ENCODE assay signal across 2 cellular contexts in the genomic region with DNA sequence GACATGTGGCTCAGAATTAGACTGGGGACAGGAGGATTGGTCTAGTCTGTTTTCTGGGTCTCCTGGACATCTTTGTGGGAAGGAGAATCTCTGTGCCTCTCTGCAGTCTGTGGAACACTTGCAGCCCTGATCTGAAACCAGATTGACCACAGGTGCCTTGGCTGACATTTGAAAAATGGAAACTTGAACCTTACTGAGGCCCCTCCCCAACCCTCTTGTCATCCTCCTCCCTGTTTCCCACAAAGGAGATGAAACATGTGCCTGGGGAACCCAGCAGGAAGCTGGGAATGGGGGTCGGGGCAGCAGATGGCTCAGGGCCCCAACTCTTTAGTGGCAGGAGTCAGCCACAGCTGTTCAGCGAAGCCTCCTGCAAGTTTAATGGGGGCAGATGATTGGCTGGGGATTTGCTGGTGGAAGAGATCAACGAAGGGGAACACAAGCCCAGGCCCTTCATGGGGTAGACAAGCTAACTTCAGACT.
TF ChIP-seq lines count a peak whose summit lies in the region.

No MANE protein-coding gene starts in this region.

TF ChIP-seq in SK-N-SH treated with all-trans-retinoic acid at 6 μM for 48 hours, 23 proteins besides CTCF, POLR2A, EP300 and RAD21 (continued from another document):
- TF ChIP-seq ZNF8 (CRISPR knock-in tag; IDR thresholded peaks at IDR 0.05) (no peak), ARNTL (CRISPR knock-in tag; IDR thresholded peaks at IDR 0.05; ENCODE audit: borderline replicate concordance, low read depth) (no peak)

TF ChIP-seq in SK-N-SH, 30 proteins besides CTCF, POLR2A, EP300 and RAD21 (continued from another document):
- no peak for TF ChIP-seq PBX3 (IDR thresholded peaks at IDR 0.05)
- TF ChIP-seq FOSL2 (IDR thresholded peaks at IDR 0.05; ENCODE audit: borderline replicate concordance, low read depth): no peak
- TF ChIP-seq TEAD4 (IDR thresholded peaks at IDR 0.05; ENCODE audit: borderline replicate concordance, insufficient read depth): no peak
- no peak for TF ChIP-seq MXI1 (IDR thresholded peaks at IDR 0.05; ENCODE audit: low read depth, low read length)
- no peak for TF ChIP-seq SMC3 (IDR thresholded peaks at IDR 0.05; ENCODE audit: low read depth, low read length)
- no peak for TF ChIP-seq RFX5 (IDR thresholded peaks at IDR 0.05; ENCODE audit: low read length)
- TF ChIP-seq JUND (IDR thresholded peaks at IDR 0.05): no peak
- no peak for TF ChIP-seq TAF1 (IDR thresholded peaks at IDR 0.05; ENCODE audit: borderline replicate concordance, low read depth, low read length)
- TF ChIP-seq GATA2 (CRISPR knock-in tag; IDR thresholded peaks at IDR 0.05): no peak
- no peak for TF ChIP-seq FOXJ3 (CRISPR knock-in tag; IDR thresholded peaks at IDR 0.05)
- TF ChIP-seq ZBTB33 (IDR thresholded peaks at IDR 0.05; ENCODE audit: borderline replicate concordance, low read depth): no peak
- no peak for TF ChIP-seq USF2 (IDR thresholded peaks at IDR 0.05; ENCODE audit: borderline replicate concordance, low read depth, low read length)
- no peak for TF ChIP-seq SIN3A (IDR thresholded peaks at IDR 0.05; ENCODE audit: borderline replicate concordance, low read depth, low read length)
- TF ChIP-seq POLR2AphosphoS5 (IDR thresholded peaks at IDR 0.05; ENCODE audit: low read depth, low read length): no peak
TF ChIP-seq in SK-N-SH: peak in this region for 0.
